ENCODE assay signal across 8 cellular contexts in the genomic region with DNA sequence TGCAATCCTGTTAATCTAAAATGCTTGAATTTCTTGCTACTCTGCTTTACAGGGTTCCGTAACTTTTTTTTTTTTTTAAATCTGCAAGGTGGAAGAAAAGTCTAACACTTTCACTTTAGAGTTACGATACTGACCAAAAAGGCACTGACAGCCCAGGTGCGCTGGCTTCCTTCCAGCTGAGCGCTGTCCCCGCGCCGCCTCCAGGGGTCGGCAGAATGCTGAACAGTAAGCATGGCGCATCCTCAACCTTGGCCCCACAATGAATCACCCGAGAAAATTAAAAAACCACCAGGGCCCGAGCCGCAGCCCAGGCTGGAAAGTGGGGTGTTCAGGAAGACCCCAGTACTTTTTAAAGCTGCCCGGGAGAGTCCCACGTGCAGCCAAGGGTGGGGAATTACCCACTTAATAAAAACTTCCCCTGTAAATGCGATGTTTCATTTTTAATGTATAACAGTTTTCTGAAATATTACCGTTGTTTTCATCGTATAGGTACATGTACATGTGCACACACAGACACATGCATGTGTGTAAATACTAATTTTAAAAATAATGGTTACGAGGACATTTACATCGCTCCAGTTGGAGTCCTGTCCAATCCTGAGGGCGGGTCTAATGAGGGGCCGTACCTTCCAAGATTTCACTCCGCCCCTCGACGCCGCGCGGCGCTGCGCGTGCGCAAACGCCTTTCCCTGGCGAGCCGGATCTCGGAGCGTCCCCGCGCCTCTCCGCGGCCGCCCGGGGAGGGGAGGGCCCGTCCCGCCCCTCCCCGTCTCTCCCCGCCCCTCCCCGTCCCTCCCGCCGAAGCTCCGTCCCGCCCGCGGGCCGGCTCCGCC. TPM values are rescaled to one million over a fixed set of nuclear protein-coding genes. Genes with fewer than 3 reads are reported as not detected.
DNase-seq lines count a peak whose midpoint lies in the region; ATAC-seq and TF ChIP-seq lines count a peak whose summit lies in the region.

No MANE protein-coding gene starts in this region.

- peak overlapping the region; percentile 86 for H3K27ac Mint-ChIP-seq in activated T-helper 2 cell treated with anti-CD3 and anti-CD28 coated beads, Interferon-gamma antibody, Interleukin-2, Interleukin-4, amounts not matched to agents 10 μg/mL and 5 μg/mL and 100 μg/mL, durations not matched to agents 14 hours and 24 hours and 36 hours
- H3K27ac Mint-ChIP-seq in natural killer cell, result peak overlapping the region; percentile 86 to 88
- peak overlapping the region; percentile 95 for H3K27ac Mint-ChIP-seq in stimulated activated naive B cell treated with anti-CD40 and anti-IgM and Interleukin-4, amounts not matched to agents 10 μg/mL and 1 μg/mL and 100 μg/mL, for 72 hours

- DNase-seq in EH (ENCODE audit: low read depth) (peak; percentile 94), H4 (ENCODE audit: low spot score) (peak; percentile 80), LHCN-M2 (ENCODE audit: low read depth) (peak; percentile 91), RPMI7951 (ENCODE audit: low read depth) (peak; percentile 90), fibroblast of peridontal ligament (ENCODE audit: extremely low read depth) (peak; percentile 93), natural killer cell (peak; percentile 95)
- DNase-seq in activated T-helper 2 cell treated with anti-CD3 and anti-CD28 coated beads, Interferon-gamma antibody, Interleukin-2, Interleukin-4, amounts not matched to agents 10 μg/mL and 5 μg/mL and 100 μg/mL, durations not matched to agents 14 hours and 24 hours and 36 hours (ENCODE audit: low spot score), result peak; percentile 96
- DNase-seq in stimulated activated naive B cell treated with anti-CD40 and anti-IgM and Interleukin-4, amounts not matched to agents 10 μg/mL and 1 μg/mL and 100 μg/mL, for 72 hours, result peak; percentile 96

- no peaks in the 10 kb centered on the region for H3K9me3 Mint-ChIP-seq in activated T-helper 2 cell treated with anti-CD3 and anti-CD28 coated beads, Interferon-gamma antibody, Interleukin-2, Interleukin-4, amounts not matched to agents 10 μg/mL and 5 μg/mL and 100 μg/mL, durations not matched to agents 14 hours and 24 hours and 36 hours
- H3K9me3 Mint-ChIP-seq in natural killer cell, result no peaks in the 10 kb centered on the region
- no peaks in the 10 kb centered on the region for H3K9me3 Mint-ChIP-seq in stimulated activated naive B cell treated with anti-CD40 and anti-IgM and Interleukin-4, amounts not matched to agents 10 μg/mL and 1 μg/mL and 100 μg/mL, for 72 hours

- TF ChIP-seq CTCF in natural killer cell (IDR thresholded peaks at IDR 0.05), result peak; percentile 62

- H3K4me1 Mint-ChIP-seq in activated T-helper 2 cell treated with anti-CD3 and anti-CD28 coated beads, Interferon-gamma antibody, Interleukin-2, Interleukin-4, amounts not matched to agents 10 μg/mL and 5 μg/mL and 100 μg/mL, durations not matched to agents 14 hours and 24 hours and 36 hours (ENCODE audit: low read depth), result peaks cover 12% of the 10 kb centered on the region
- peaks cover 8 to 9% of the 10 kb centered on the region in 2 donors for H3K4me1 Mint-ChIP-seq in natural killer cell
- H3K4me1 Mint-ChIP-seq in stimulated activated naive B cell treated with anti-CD40 and anti-IgM and Interleukin-4, amounts not matched to agents 10 μg/mL and 1 μg/mL and 100 μg/mL, for 72 hours, result peaks cover 8 to 11% of the 10 kb centered on the region in 2 donors

- H3K4me3 Mint-ChIP-seq in activated T-helper 2 cell treated with anti-CD3 and anti-CD28 coated beads, Interferon-gamma antibody, Interleukin-2, Interleukin-4, amounts not matched to agents 10 μg/mL and 5 μg/mL and 100 μg/mL, durations not matched to agents 14 hours and 24 hours and 36 hours (ENCODE audit: low read depth), result peak overlapping the region; percentile 84
- peak overlapping the region; percentile 95 for H3K4me3 Mint-ChIP-seq in natural killer cell
- H3K4me3 Mint-ChIP-seq in stimulated activated naive B cell treated with anti-CD40 and anti-IgM and Interleukin-4, amounts not matched to agents 10 μg/mL and 1 μg/mL and 100 μg/mL, for 72 hours, result peak overlapping the region; percentile 92 to 94

- H3K36me3 Mint-ChIP-seq in activated T-helper 2 cell treated with anti-CD3 and anti-CD28 coated beads, Interferon-gamma antibody, Interleukin-2, Interleukin-4, amounts not matched to agents 10 μg/mL and 5 μg/mL and 100 μg/mL, durations not matched to agents 14 hours and 24 hours and 36 hours (ENCODE audit: low read depth), result no peaks in the 10 kb centered on the region
- H3K36me3 Mint-ChIP-seq in natural killer cell, result no peaks in the 10 kb centered on the region
- H3K36me3 Mint-ChIP-seq in stimulated activated naive B cell treated with anti-CD40 and anti-IgM and Interleukin-4, amounts not matched to agents 10 μg/mL and 1 μg/mL and 100 μg/mL, for 72 hours, result no peaks in the 10 kb centered on the region

- ATAC-seq in natural killer cell, result peak; percentile 87 to 95 (median 89)
- ATAC-seq in stimulated activated naive B cell treated with anti-CD40 and anti-IgM and Interleukin-4, amounts not matched to agents 10 μg/mL and 1 μg/mL and 100 μg/mL, for 72 hours (replicated peaks), result peak; percentile 81 to 87

- H3K27me3 Mint-ChIP-seq in activated T-helper 2 cell treated with anti-CD3 and anti-CD28 coated beads, Interferon-gamma antibody, Interleukin-2, Interleukin-4, amounts not matched to agents 10 μg/mL and 5 μg/mL and 100 μg/mL, durations not matched to agents 14 hours and 24 hours and 36 hours (ENCODE audit: low read depth), result peaks cover 4% of the 10 kb centered on the region
- peaks cover 1% of the 10 kb centered on the region in 2 donors for H3K27me3 Mint-ChIP-seq in natural killer cell (ENCODE audit: low read depth in 2 of 2)
- no peaks in the 10 kb centered on the region for H3K27me3 Mint-ChIP-seq in stimulated activated naive B cell treated with anti-CD40 and anti-IgM and Interleukin-4, amounts not matched to agents 10 μg/mL and 1 μg/mL and 100 μg/mL, for 72 hours

- intact Hi-C loops in activated T-helper 2 cell treated with anti-CD3 and anti-CD28 coated beads, Interferon-gamma antibody, Interleukin-2, Interleukin-4, amounts not matched to agents 10 μg/mL and 5 μg/mL and 100 μg/mL, durations not matched to agents 14 hours and 24 hours and 36 hours (cut with micrococcal nuclease), result loop anchor here (1.0 to 10.0 kb wide), 9 partner anchors 19 to 1819 kb away; partner anchors contain the start of genes KATNA1, LATS1, LRP11 and PCMT1
- intact Hi-C loops in natural killer cell (cut with micrococcal nuclease), result loop anchor here (1.0 to 10.0 kb wide), 4 partner anchors 19 to 299 kb away; partner anchors contain the start of genes KATNA1, LATS1, LRP11 and PPIL4

RNA-seq across cellular contexts. Expression of gene GINM1, which starts 0.4 kb away (rescaled TPM):
- 19.9 and 27.6 TPM in 2 replicates for total RNA-seq in H4 (2014; rRNA removed; shearing (Covaris generic))
- 47.9 and 54.2 TPM in 2 replicates for total RNA-seq in LHCN-M2 (2014; rRNA removed)
- polyA plus RNA-seq in LHCN-M2 (2012), result 18.9 TPM
- 47.0 and 49.6 TPM in 2 replicates for total RNA-seq in RPMI7951 (2014; rRNA removed; shearing (Covaris generic))
- 17.6 and 19.0 TPM in 2 replicates for total RNA-seq in activated T-helper 2 cell treated with anti-CD3 and anti-CD28 coated beads, Interferon-gamma antibody, Interleukin-2, Interleukin-4, amounts not matched to agents 10 μg/mL and 5 μg/mL and 100 μg/mL, durations not matched to agents 14 hours and 24 hours and 36 hours
- 10 to 100 TPM; 19.0 to 25.9 (median 21.6) TPM for total RNA-seq in natural killer cell

RNA-seq across cellular contexts. Expression of gene PPIL4, which starts 19.9 kb away (rescaled TPM):
- 19.2 and 19.7 TPM in 2 replicates for total RNA-seq in H4 (2014; rRNA removed; shearing (Covaris generic))
- 34.8 and 35.9 TPM in 2 replicates for total RNA-seq in LHCN-M2 (2014; rRNA removed)
- 11.7 TPM for polyA plus RNA-seq in LHCN-M2 (2012)
- total RNA-seq in RPMI7951 (2014; rRNA removed; shearing (Covaris generic)), result 34.9 and 48.9 TPM in 2 replicates
- 20.4 and 20.5 TPM in 2 replicates for total RNA-seq in activated T-helper 2 cell treated with anti-CD3 and anti-CD28 coated beads, Interferon-gamma antibody, Interleukin-2, Interleukin-4, amounts not matched to agents 10 μg/mL and 5 μg/mL and 100 μg/mL, durations not matched to agents 14 hours and 24 hours and 36 hours
- total RNA-seq in natural killer cell, result 10 to 100 TPM; 24.4 to 32.8 (median 25.0) TPM

Comparison
In these comparisons a context has a peak if more than half of its experiments do, and no peak if none do; other contexts are left out.
1. Peak in every context shown above with its lines: DNase-seq and ATAC-seq.